ENCODE assay signal across 8 cellular contexts in the genomic region with DNA sequence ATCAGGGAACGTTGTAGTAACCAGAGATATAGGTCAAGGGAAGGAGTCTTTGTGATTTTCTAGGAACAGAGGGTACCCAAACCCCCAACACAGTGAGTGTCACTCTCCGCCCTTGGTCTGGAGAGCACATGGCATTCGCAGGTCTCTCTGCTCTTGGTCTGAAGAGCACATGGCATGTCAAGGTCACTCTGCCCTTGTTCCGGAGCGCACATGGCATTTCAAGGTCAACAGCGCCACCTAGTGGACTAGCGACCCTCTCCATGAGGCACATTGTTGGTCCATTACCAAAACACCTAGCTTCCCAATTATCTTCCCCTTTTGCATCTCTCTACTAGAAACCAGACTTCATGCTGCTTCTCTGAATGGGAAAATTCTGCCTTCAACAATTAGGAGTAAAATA.
DNase-seq lines count a peak whose midpoint lies in the region; ATAC-seq, FAIRE-seq and TF ChIP-seq lines count a peak whose summit lies in the region.

No MANE protein-coding gene starts in this region.

- H3K9me3 ChIP-seq in kidney (ENCODE audit: control insufficient read depth in 1 of 2, low read length in 2 of 2) = no peaks in the 10 kb centered on the region

- ATAC-seq in stimulated activated naive CD8-positive, alpha-beta T cell treated with anti-CD3 and anti-CD28 coated beads, Interleukin-15, Interleukin-2, amounts not matched to agents 100 U/mL and 50 U/mL, for 24 hours = no peak

- FAIRE-seq in kidney (lab: Jason Lieb, UNC) = no peak

- TF ChIP-seq CTCF in 22Rv1 (IDR thresholded peaks at IDR 0.05) (peak; percentile 73), kidney (IDR thresholded peaks at IDR 0.05; ENCODE audit: borderline replicate concordance, extremely low read depth, insufficient read depth) (no peak)

- H3K27ac ChIP-seq in 22Rv1 (no peak overlapping the region), kidney (ENCODE audit: low read depth in 2 of 2, low read length in 2 of 2) (no peak overlapping the region)

- H3K4me1 ChIP-seq in kidney (ENCODE audit: control insufficient read depth in 1 of 2, insufficient read depth in 1 of 2, low read depth in 1 of 2, low read length in 2 of 2) = no peaks in the 10 kb centered on the region

- no peak overlapping the region for H3K9ac ChIP-seq in kidney (ENCODE audit: low read length in 2 of 2)

- no peak overlapping the region for H3K4me3 ChIP-seq in kidney (ENCODE audit: low read length in 2 of 2)

- H3K36me3 ChIP-seq in kidney (ENCODE audit: control insufficient read depth in 1 of 2, insufficient read depth in 2 of 2, low read length in 2 of 2) = no peaks in the 10 kb centered on the region

- intact Hi-C loops in kidney (cut with DNase I) = no loop called here

- DNase-seq in ELF-1 (ENCODE audit: low read depth, low spot score) (peak; percentile 77), NCI-H748 treated with DMSO at 0.1 percent for 48 hours (lab: John Stamatoyannopoulos, UW) (peak; percentile 37), CD1c-positive myeloid dendritic cell (ENCODE audit: extremely low spot score) (no peak), kidney (no peak), NCI-H2227 treated with DMSO at 0.1 percent for 48 hours (lab: John Stamatoyannopoulos, UW) (no peak)
- peak; percentile 3 for DNase-seq in effector CD4-positive, alpha-beta T cell
- peak; percentile 33 for DNase-seq in stimulated activated naive CD8-positive, alpha-beta T cell treated with anti-CD3 and anti-CD28 coated beads, Interleukin-15, Interleukin-2, amounts not matched to agents 100 U/mL and 50 U/mL, for 24 hours

Comparison
In these comparisons a context has a peak if more than half of its experiments do, and no peak if none do; other contexts are left out.
1. DNase-seq: peak in ELF-1 (single experiment), NCI-H748 treated with DMSO at 0.1 percent for 48 hours (single experiment), effector CD4-positive, alpha-beta T cell (single experiment) and stimulated activated naive CD8-positive, alpha-beta T cell treated with anti-CD3 and anti-CD28 coated beads, Interleukin-15, Interleukin-2, amounts not matched to agents 100 U/mL and 50 U/mL, for 24 hours (single experiment); none in CD1c-positive myeloid dendritic cell (single experiment), kidney (single experiment) and NCI-H2227 treated with DMSO at 0.1 percent for 48 hours (single experiment).